Comparison of ENCODE assay signal across 21 cellular contexts in the genomic region with DNA sequence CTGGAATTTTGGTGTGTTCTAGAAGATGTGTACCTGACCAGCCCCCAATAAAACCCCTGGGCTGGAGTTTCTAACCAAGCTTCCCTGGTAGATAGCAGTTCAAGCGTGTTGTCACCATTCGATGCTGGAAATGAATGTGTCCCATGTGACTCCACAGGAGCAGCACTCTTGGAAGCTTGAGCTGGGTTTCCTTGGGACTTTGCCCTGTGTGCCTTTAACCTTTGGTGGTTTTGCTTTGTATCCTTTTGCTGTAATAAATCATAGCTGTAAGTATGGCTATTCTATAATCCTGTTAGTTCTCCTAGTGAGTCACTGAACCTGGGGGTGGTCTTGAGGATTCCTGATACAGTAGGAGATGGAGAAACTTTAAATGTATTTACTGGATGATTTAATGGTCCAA.
DNase-seq lines count a peak whose midpoint lies in the region; ATAC-seq and TF ChIP-seq lines count a peak whose summit lies in the region.
"Had no signal": no experiment of that assay in that cellular context is flagged by ENCODE, and none has a peak within 500 bp of the region (broad histone marks: within the 10 kb centered on the region; RNA-seq: fewer than 3 reads in every experiment).

No MANE protein-coding gene starts in this region.

- H3K9me3 Mint-ChIP-seq in stimulated activated naive B cell treated with anti-CD40 and anti-IgM and Interleukin-4, amounts not matched to agents 10 μg/mL and 1 μg/mL and 100 μg/mL, for 72 hours: no peaks in the 10 kb centered on the region
- H3K9me3 Mint-ChIP-seq: CD4-positive, alpha-beta memory T cell had no signal

- H3K4me1 ChIP-seq in mucosa of descending colon (ENCODE audit: low read depth): no peaks in the 10 kb centered on the region
- H3K4me1 ChIP-seq: BLaER1 treated with 17β-estradiol and CSF1 and Interleukin-3, amounts not matched to agents 10 nM and 100 nM had no signal

- in situ Hi-C loops in astrocyte of the spinal cord (cut with HindIII; ENCODE audit: low sequenced_read_pairs): no loop called here

- H3K27me3 Mint-ChIP-seq in stimulated activated naive B cell treated with anti-CD40 and anti-IgM and Interleukin-4, amounts not matched to agents 10 μg/mL and 1 μg/mL and 100 μg/mL, for 72 hours: no peaks in the 10 kb centered on the region
- H3K27me3 Mint-ChIP-seq: CD4-positive, alpha-beta memory T cell had no signal

- ATAC-seq in mucosa of descending colon (peak; percentile 10), HG03039 (IDR thresholded peaks at IDR 0.05; ENCODE audit: unreplicated experiment) (no peak)
- ATAC-seq in stimulated activated naive B cell treated with anti-CD40 and anti-IgM and Interleukin-4, amounts not matched to agents 10 μg/mL and 1 μg/mL and 100 μg/mL, for 72 hours (replicated peaks): no peak
- ATAC-seq: PC-3 had no signal

- peaks cover 16 to 25% of the 10 kb centered on the region in 2 donors for H3K4me1 Mint-ChIP-seq in stimulated activated naive B cell treated with anti-CD40 and anti-IgM and Interleukin-4, amounts not matched to agents 10 μg/mL and 1 μg/mL and 100 μg/mL, for 72 hours
- H3K4me1 Mint-ChIP-seq: CD4-positive, alpha-beta memory T cell had no signal

- no peaks in the 10 kb centered on the region for H3K36me3 ChIP-seq in mucosa of descending colon (ENCODE audit: low read depth)
- H3K36me3 ChIP-seq: BLaER1 treated with 17β-estradiol and CSF1 and Interleukin-3, amounts not matched to agents 10 nM and 100 nM; MG63 had no signal

- intact Hi-C loops in mucosa of descending colon (cut with DNase I, micrococcal nuclease): no loop called here

- H3K36me3 Mint-ChIP-seq in stimulated activated naive B cell treated with anti-CD40 and anti-IgM and Interleukin-4, amounts not matched to agents 10 μg/mL and 1 μg/mL and 100 μg/mL, for 72 hours: peaks cover 9 to 13% of the 10 kb centered on the region in 2 donors
- H3K36me3 Mint-ChIP-seq: CD4-positive, alpha-beta memory T cell had no signal

- peak overlapping the region; percentile 32 for H3K27ac Mint-ChIP-seq in stimulated activated naive B cell treated with anti-CD40 and anti-IgM and Interleukin-4, amounts not matched to agents 10 μg/mL and 1 μg/mL and 100 μg/mL, for 72 hours
- H3K27ac Mint-ChIP-seq: CD4-positive, alpha-beta memory T cell had no signal

- H3K9me3 ChIP-seq in mucosa of descending colon: no peaks in the 10 kb centered on the region
- H3K9me3 ChIP-seq: BLaER1 treated with 17β-estradiol and CSF1 and Interleukin-3, amounts not matched to agents 10 nM and 100 nM; MG63; SK-N-SH had no signal

- no peak overlapping the region for H3K4me3 Mint-ChIP-seq in stimulated activated naive B cell treated with anti-CD40 and anti-IgM and Interleukin-4, amounts not matched to agents 10 μg/mL and 1 μg/mL and 100 μg/mL, for 72 hours
- H3K4me3 Mint-ChIP-seq: CD4-positive, alpha-beta memory T cell had no signal

- H3K4me3 ChIP-seq in astrocyte of the spinal cord (ENCODE audit: low read depth, low read length) (no peak overlapping the region), mucosa of descending colon (no peak overlapping the region)
- H3K4me3 ChIP-seq: BLaER1 treated with 17β-estradiol and CSF1 and Interleukin-3, amounts not matched to agents 10 nM and 100 nM; MG63 had no signal

- no peak for TF ChIP-seq CTCF in astrocyte of the spinal cord (IDR thresholded peaks at IDR 0.05; ENCODE audit: low read depth, low read length)
- no peak for TF ChIP-seq CTCF in mucosa of descending colon (IDR thresholded peaks at IDR 0.05)

- DNase-seq in LHCN-M2 (ENCODE audit: low read depth): peak; percentile 25
- DNase-seq in astrocyte of the spinal cord (ENCODE audit: low read depth, low spot score): peak; percentile 29
- no peak for DNase-seq in mucosa of descending colon
- no peak for DNase-seq in stimulated activated naive B cell treated with anti-CD40 and anti-IgM and Interleukin-4, amounts not matched to agents 10 μg/mL and 1 μg/mL and 100 μg/mL, for 72 hours
- DNase-seq in kidney glomerular epithelial cell (lab: John Stamatoyannopoulos, UW): no peak
- no peak for DNase-seq in GDM1 (lab: John Stamatoyannopoulos, UW)
- DNase-seq: CD4-positive, alpha-beta memory T cell; DMS79 treated with DMSO at 0.1 percent for 48 hours; KBM-7; MG63; NCI-H1105 treated with DMSO at 0.1 percent for 48 hours; NCI-H1930; NCI-H2107; NCI-H446; NCI-H524 treated with DMSO at 0.1 percent for 48 hours; NCI-H82; NK-92 treated with Interleukin-12 subunit alpha and Interleukin-12 subunit beta, amount 100 ng/mL, for 24 hours; PC-3; SK-N-SH had no signal

Comparison
In these comparisons a context has a peak if more than half of its experiments do, and no peak if none do; other contexts are left out.
1. DNase-seq: peak in LHCN-M2 (single experiment) and astrocyte of the spinal cord (single experiment); none in mucosa of descending colon (0 of 3), stimulated activated naive B cell treated with anti-CD40 and anti-IgM and Interleukin-4, amounts not matched to agents 10 μg/mL and 1 μg/mL and 100 μg/mL, for 72 hours (single experiment), kidney glomerular epithelial cell (single experiment) and GDM1 (single experiment).